Comparison of ENCODE assay signal across 15 cellular contexts in the genomic region with DNA sequence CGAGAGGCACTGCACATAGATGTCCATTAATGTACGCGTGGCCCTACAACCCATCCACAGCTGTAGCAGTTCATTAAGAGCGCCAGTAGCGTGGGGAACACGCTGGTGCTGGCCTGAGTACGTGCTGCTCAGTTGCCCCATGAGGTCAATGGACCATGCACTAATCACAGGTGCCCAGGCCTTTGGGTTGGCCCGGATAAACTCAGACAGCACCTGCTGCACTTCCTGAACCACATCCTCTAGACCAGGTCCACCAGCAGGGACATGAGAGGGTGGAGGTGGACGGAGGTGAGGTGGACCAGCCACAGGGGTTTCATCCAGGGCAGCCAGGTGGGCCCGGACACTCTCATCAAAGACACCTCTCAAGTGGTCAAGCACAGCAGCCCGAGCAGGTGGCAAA. TPM values are rescaled to one million over a fixed set of nuclear protein-coding genes. Genes with fewer than 3 reads are reported as not detected.
DNase-seq lines count a peak whose midpoint lies in the region; ATAC-seq and TF ChIP-seq lines count a peak whose summit lies in the region.
"Had no signal": no experiment of that assay in that cellular context is flagged by ENCODE, and none has a peak within 500 bp of the region (broad histone marks: within the 10 kb centered on the region; RNA-seq: fewer than 3 reads in every experiment).

No MANE protein-coding gene starts in this region.

- no peaks in the 10 kb centered on the region for H3K27me3 Mint-ChIP-seq in activated T-cell treated with anti-CD3 and anti-CD28 coated beads, Interleukin-2, amount 50 U/mL, for 24 hours
- no peaks in the 10 kb centered on the region for H3K27me3 Mint-ChIP-seq in CD4-positive, alpha-beta T cell
- H3K27me3 Mint-ChIP-seq in stimulated activated naive B cell treated with anti-CD40 and anti-IgM and Interleukin-4, amounts not matched to agents 10 μg/mL and 1 μg/mL and 100 μg/mL, for 72 hours = no peaks in the 10 kb centered on the region
- H3K27me3 Mint-ChIP-seq in Caco-2 (ENCODE audit: insufficient read depth, unreplicated experiment) = no peaks in the 10 kb centered on the region

- CTCF ChIA-PET in CD4-positive, alpha-beta T cell (lab: Charles Lee) = no interaction called here
- CTCF ChIA-PET in RWPE1 (lab: Yijun Ruan, JAX) (interaction anchor here (0.6 kb wide), 1 partner anchor 38 kb away, joined by 3 read pairs; no protein-coding TSS in a partner anchor), Caco-2 (lab: Charles Lee) (no interaction called here)

- POLR2A ChIA-PET in CD4-positive, alpha-beta T cell (lab: Charles Lee) = interaction anchor here (0.9 to 7.0 kb wide), 4 partner anchors 16 to 192 kb away, joined by 4 to 77 read pairs (median 6); partner anchors contain the start of genes C11orf98, CSKMT and TUT1
- POLR2A ChIA-PET in RWPE1 (lab: Yijun Ruan, JAX; ENCODE audit: low non-redundant PET) (no interaction called here), Caco-2 (lab: Charles Lee) (interaction anchor here (4.5 kb wide), 1 partner anchor 16 kb away, joined by 43 read pairs; the partner anchor contains the start of genes C11orf98 and CSKMT)

- H3K36me3 ChIP-seq in Caco-2 (ENCODE audit: control insufficient read depth, insufficient read depth, low read length) = peaks cover 2% of the 10 kb centered on the region; the same call in 1 of the 2 replicates

- intact Hi-C loops in CD4-positive, alpha-beta T cell (cut with DNase I, micrococcal nuclease) = no loop called here
- intact Hi-C loops in Caco-2 (cut with micrococcal nuclease; ENCODE audit: unreplicated experiment) = loop anchor here (5.0 kb wide), 1 partner anchor 37 kb away; the partner anchor contains the start of genes EML3 and ROM1

- H3K27ac ChIP-seq in CD4-positive, alpha-beta T cell (ENCODE audit: low read depth, low read length) = no peak overlapping the region
- peak overlapping the region; percentile 87 for H3K27ac ChIP-seq in RWPE1

- no peak overlapping the region for H3K4me3 ChIP-seq in Caco-2 (ENCODE audit: low read depth, low read length)
- H3K4me3 ChIP-seq: BLaER1 treated with 17β-estradiol and CSF1 and Interleukin-3, amounts not matched to agents 10 nM and 100 nM; GM12878 had no signal

- no peak for TF ChIP-seq CTCF in CD4-positive, alpha-beta T cell (IDR thresholded peaks at IDR 0.05)
- TF ChIP-seq CTCF in RWPE1 (conservative IDR thresholded peaks at IDR 0.05; ENCODE audit: low read depth) (no peak), GM20000 (IDR thresholded peaks at IDR 0.05; ENCODE audit: extremely low read depth, missing control alignments) (no peak), Caco-2 (IDR thresholded peaks at IDR 0.05; ENCODE audit: insufficient read depth in 1 of 2, low read depth in 1 of 2, low read length in 1 of 2, severe bottlenecking in 1 of 2, unreplicated experiment in 1 of 2) (no peak)

- no peaks in the 10 kb centered on the region for H3K9me3 Mint-ChIP-seq in activated T-cell treated with anti-CD3 and anti-CD28 coated beads, Interleukin-2, amount 50 U/mL, for 24 hours
- no peaks in the 10 kb centered on the region for H3K9me3 Mint-ChIP-seq in CD4-positive, alpha-beta T cell
- no peaks in the 10 kb centered on the region for H3K9me3 Mint-ChIP-seq in stimulated activated naive B cell treated with anti-CD40 and anti-IgM and Interleukin-4, amounts not matched to agents 10 μg/mL and 1 μg/mL and 100 μg/mL, for 72 hours
- no peaks in the 10 kb centered on the region for H3K9me3 Mint-ChIP-seq in Caco-2 (ENCODE audit: unreplicated experiment)
- H3K9me3 Mint-ChIP-seq: CD4-positive, CD25-positive, alpha-beta regulatory T cell; H9 had no signal

- H3K27ac Mint-ChIP-seq in activated T-cell treated with anti-CD3 and anti-CD28 coated beads, Interleukin-2, amount 50 U/mL, for 24 hours = peak overlapping the region; percentile 64
- H3K27ac Mint-ChIP-seq in CD4-positive, alpha-beta T cell = no peak overlapping the region
- H3K27ac Mint-ChIP-seq in stimulated activated naive B cell treated with anti-CD40 and anti-IgM and Interleukin-4, amounts not matched to agents 10 μg/mL and 1 μg/mL and 100 μg/mL, for 72 hours = peak overlapping the region; percentile 62
- H3K27ac Mint-ChIP-seq in Caco-2 (ENCODE audit: unreplicated experiment) = no peak overlapping the region
- H3K27ac Mint-ChIP-seq: CD4-positive, CD25-positive, alpha-beta regulatory T cell had no signal

- DNase-seq in activated T-cell treated with anti-CD3 and anti-CD28 coated beads, Interleukin-2, amount 50 U/mL, for 24 hours = no peak
- DNase-seq in activated T-cell treated with anti-CD3 and anti-CD28 coated beads for 4 hours (no peak), RWPE1 (ENCODE audit: low spot score) (no peak), GM20000 (ENCODE audit: low spot score) (no peak), Caco-2 (no peak)
- no peak for DNase-seq in CD4-positive, alpha-beta T cell
- DNase-seq in stimulated activated naive B cell treated with anti-CD40 and anti-IgM and Interleukin-4, amounts not matched to agents 10 μg/mL and 1 μg/mL and 100 μg/mL, for 72 hours = no peak
- DNase-seq: 8988T; AML-193; CD4-positive, CD25-positive, alpha-beta regulatory T cell; DMS79; GOT3; H9 had no signal

- BruUV-seq in Caco-2 (replicated peaks; lab: Mats Ljungman, UMichigan) = no TSS peak

- no peaks in the 10 kb centered on the region for H3K9me3 ChIP-seq in CD4-positive, alpha-beta T cell (ENCODE audit: control insufficient read depth, low read length)
- no peaks in the 10 kb centered on the region for H3K9me3 ChIP-seq in Caco-2
- H3K9me3 ChIP-seq: BLaER1 treated with 17β-estradiol and CSF1 and Interleukin-3, amounts not matched to agents 10 nM and 100 nM had no signal

- no peaks in the 10 kb centered on the region for H3K27me3 ChIP-seq in CD4-positive, alpha-beta T cell (ENCODE audit: control insufficient read depth, insufficient read depth, low read length)
- H3K27me3 ChIP-seq in Caco-2 (replicated peaks; ENCODE audit: control insufficient read depth, insufficient read depth, low read length) = no peaks in the 10 kb centered on the region
- H3K27me3 ChIP-seq: BLaER1 treated with 17β-estradiol and CSF1 and Interleukin-3, amounts not matched to agents 10 nM and 100 nM had no signal

- H3K4me1 Mint-ChIP-seq in activated T-cell treated with anti-CD3 and anti-CD28 coated beads, Interleukin-2, amount 50 U/mL, for 24 hours (ENCODE audit: low read depth) = peaks cover 43% of the 10 kb centered on the region
- H3K4me1 Mint-ChIP-seq in CD4-positive, alpha-beta T cell (ENCODE audit: low read depth) = peaks cover 36% of the 10 kb centered on the region
- peaks cover 21 to 61% of the 10 kb centered on the region in 2 donors for H3K4me1 Mint-ChIP-seq in stimulated activated naive B cell treated with anti-CD40 and anti-IgM and Interleukin-4, amounts not matched to agents 10 μg/mL and 1 μg/mL and 100 μg/mL, for 72 hours
- peaks cover 7% of the 10 kb centered on the region for H3K4me1 Mint-ChIP-seq in Caco-2 (ENCODE audit: low read depth, unreplicated experiment)

- peaks cover 23% of the 10 kb centered on the region for H3K4me1 ChIP-seq in Caco-2

- ATAC-seq in CD4-positive, alpha-beta T cell (ENCODE audit: poor library complexity) = no peak
- no peak for ATAC-seq in stimulated activated naive B cell treated with anti-CD40 and anti-IgM and Interleukin-4, amounts not matched to agents 10 μg/mL and 1 μg/mL and 100 μg/mL, for 72 hours (replicated peaks)
- ATAC-seq: GM12878 had no signal

- peaks cover 65% of the 10 kb centered on the region for H3K36me3 Mint-ChIP-seq in activated T-cell treated with anti-CD3 and anti-CD28 coated beads, Interleukin-2, amount 50 U/mL, for 24 hours (ENCODE audit: low read depth)
- H3K36me3 Mint-ChIP-seq in CD4-positive, alpha-beta T cell (ENCODE audit: low read depth) = peaks cover 36% of the 10 kb centered on the region
- peaks cover 19 to 20% of the 10 kb centered on the region in 2 donors for H3K36me3 Mint-ChIP-seq in stimulated activated naive B cell treated with anti-CD40 and anti-IgM and Interleukin-4, amounts not matched to agents 10 μg/mL and 1 μg/mL and 100 μg/mL, for 72 hours
- peaks cover 57% of the 10 kb centered on the region for H3K36me3 Mint-ChIP-seq in Caco-2 (ENCODE audit: insufficient read depth, unreplicated experiment)
- H3K36me3 Mint-ChIP-seq: CD4-positive, CD25-positive, alpha-beta regulatory T cell had no signal

- H3K4me3 Mint-ChIP-seq in activated T-cell treated with anti-CD3 and anti-CD28 coated beads, Interleukin-2, amount 50 U/mL, for 24 hours = no peak overlapping the region
- peak overlapping the region; percentile 7 for H3K4me3 Mint-ChIP-seq in CD4-positive, alpha-beta T cell
- no peak overlapping the region for H3K4me3 Mint-ChIP-seq in stimulated activated naive B cell treated with anti-CD40 and anti-IgM and Interleukin-4, amounts not matched to agents 10 μg/mL and 1 μg/mL and 100 μg/mL, for 72 hours
- no peak overlapping the region for H3K4me3 Mint-ChIP-seq in Caco-2 (ENCODE audit: unreplicated experiment)
- H3K4me3 Mint-ChIP-seq: H9 had no signal

RNA-seq across cellular contexts. Expression of gene GANAB, which starts 3.1 kb away (rescaled TPM):
- 100 to 1,000 TPM; 181 to 182 TPM for total RNA-seq in CD4-positive, alpha-beta T cell
- total RNA-seq in Caco-2 (2022) = 414 and 442 TPM in 2 replicates

RNA-seq across cellular contexts. Expression of gene INTS5, which starts 3.6 kb away (rescaled TPM):
- 10 to 100 TPM; 16.3 TPM for total RNA-seq in CD4-positive, alpha-beta T cell
- 22.2 TPM in 2 replicates for total RNA-seq in Caco-2 (2022)

RNA-seq across cellular contexts. Expression of gene C11orf98, which starts 15.5 kb away (rescaled TPM):
- total RNA-seq in CD4-positive, alpha-beta T cell = 10 to 100 TPM; 14.3 to 18.5 TPM
- 115 and 123 TPM in 2 replicates for total RNA-seq in Caco-2 (2022)

RNA-seq across cellular contexts. Expression of gene CSKMT, which starts 15.6 kb away (rescaled TPM):
- 10 to 100 TPM; 17.8 to 18.8 TPM for total RNA-seq in CD4-positive, alpha-beta T cell
- total RNA-seq in Caco-2 (2022) = 38.2 and 40.1 TPM in 2 replicates

RNA-seq across cellular contexts. Expression of gene UQCC3, which starts 22.0 kb away (rescaled TPM):
- total RNA-seq in CD4-positive, alpha-beta T cell = 1 to 10 TPM; 1.5 to 2.3 TPM
- total RNA-seq in Caco-2 (2022) = 23.9 and 24.0 TPM in 2 replicates

Comparison
In these comparisons a context has a peak if more than half of its experiments do, and no peak if none do; other contexts are left out.
1. H3K27ac Mint-ChIP-seq: peak in activated T-cell treated with anti-CD3 and anti-CD28 coated beads, Interleukin-2, amount 50 U/mL, for 24 hours (single experiment) and stimulated activated naive B cell treated with anti-CD40 and anti-IgM and Interleukin-4, amounts not matched to agents 10 μg/mL and 1 μg/mL and 100 μg/mL, for 72 hours (single experiment); none in CD4-positive, alpha-beta T cell (single experiment) and Caco-2 (single experiment).